ENCODE assay signal across 1 cellular context in the genomic region with DNA sequence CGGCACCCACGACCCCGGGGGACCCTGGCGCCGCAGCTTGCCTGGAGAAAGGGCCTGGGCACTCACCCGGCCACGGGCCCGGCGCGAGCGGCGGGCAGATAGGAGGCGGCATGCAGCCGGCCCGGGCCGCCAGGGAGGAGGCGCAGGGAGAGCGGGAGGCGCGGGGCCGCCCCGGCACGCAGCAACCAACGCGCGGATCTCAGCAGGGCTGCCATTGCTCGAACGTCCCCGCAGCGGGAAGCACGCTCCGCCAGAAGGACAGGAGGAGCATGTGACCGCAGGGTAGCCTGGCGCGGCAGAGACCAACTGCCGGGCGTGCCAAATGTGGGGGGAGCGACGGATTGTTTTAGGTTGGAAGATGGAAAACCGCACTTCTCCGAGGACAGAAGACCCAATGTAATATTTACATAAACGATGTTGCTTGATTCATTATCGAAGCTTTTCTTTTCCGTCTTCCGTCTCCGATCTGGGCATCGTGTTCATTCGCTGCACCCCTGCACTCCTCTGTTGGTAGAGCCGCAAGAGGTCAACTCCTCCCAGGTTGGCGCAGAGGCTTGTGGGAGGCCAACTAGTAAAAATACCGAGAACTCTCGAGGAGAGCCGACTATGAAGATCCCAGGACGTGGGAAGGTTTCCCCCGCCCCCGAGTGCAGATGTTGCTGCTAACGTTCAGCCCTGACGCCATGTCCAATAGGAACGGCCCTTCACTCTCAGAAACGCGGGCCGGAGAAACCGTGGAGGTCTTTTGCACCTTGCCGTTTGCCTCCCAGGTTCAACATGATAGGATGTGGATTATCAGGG.
TF ChIP-seq lines count a peak whose summit lies in the region.

A gene (minus strand): TSS at position 257 of the 801 bp plus-strand sequence. CDS start 42 bp downstream, at position 215.

TF ChIP-seq in HEK293, 187 proteins besides CTCF, POLR2A, EP300 and RAD21 (continued from another document and continues in another):
- TF ChIP-seq, protein P1, sequence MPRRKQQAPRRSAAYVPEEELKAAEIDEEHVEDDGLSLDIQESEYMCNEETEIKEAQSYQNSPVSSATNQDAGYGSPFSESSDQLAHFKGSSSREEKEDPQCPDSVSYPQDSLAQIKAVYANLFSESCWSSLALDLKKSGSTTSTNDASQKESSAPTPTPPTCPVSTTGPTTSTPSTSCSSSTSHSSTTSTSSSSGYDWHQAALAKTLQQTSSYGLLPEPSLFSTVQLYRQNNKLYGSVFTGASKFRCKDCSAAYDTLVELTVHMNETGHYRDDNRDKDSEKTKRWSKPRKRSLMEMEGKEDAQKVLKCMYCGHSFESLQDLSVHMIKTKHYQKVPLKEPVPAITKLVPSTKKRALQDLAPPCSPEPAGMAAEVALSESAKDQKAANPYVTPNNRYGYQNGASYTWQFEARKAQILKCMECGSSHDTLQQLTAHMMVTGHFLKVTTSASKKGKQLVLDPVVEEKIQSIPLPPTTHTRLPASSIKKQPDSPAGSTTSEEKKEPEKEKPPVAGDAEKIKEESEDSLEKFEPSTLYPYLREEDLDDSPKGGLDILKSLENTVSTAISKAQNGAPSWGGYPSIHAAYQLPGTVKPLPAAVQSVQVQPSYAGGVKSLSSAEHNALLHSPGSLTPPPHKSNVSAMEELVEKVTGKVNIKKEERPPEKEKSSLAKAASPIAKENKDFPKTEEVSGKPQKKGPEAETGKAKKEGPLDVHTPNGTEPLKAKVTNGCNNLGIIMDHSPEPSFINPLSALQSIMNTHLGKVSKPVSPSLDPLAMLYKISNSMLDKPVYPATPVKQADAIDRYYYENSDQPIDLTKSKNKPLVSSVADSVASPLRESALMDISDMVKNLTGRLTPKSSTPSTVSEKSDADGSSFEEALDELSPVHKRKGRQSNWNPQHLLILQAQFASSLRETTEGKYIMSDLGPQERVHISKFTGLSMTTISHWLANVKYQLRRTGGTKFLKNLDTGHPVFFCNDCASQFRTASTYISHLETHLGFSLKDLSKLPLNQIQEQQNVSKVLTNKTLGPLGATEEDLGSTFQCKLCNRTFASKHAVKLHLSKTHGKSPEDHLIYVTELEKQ (tag by site-specific recombination; IDR thresholded peaks at IDR 0.05; ENCODE audit: borderline replicate concordance), result no peak
- no peak for TF ChIP-seq ZFP41 (tag by site-specific recombination; IDR thresholded peaks at IDR 0.05; ENCODE audit: borderline replicate concordance)
- no peak for TF ChIP-seq GLIS1 (tag by site-specific recombination; IDR thresholded peaks at IDR 0.05)
- no peak for TF ChIP-seq ZNF239 (tag by site-specific recombination; IDR thresholded peaks at IDR 0.05)
- no peak for TF ChIP-seq ZNF549 (tag by site-specific recombination; IDR thresholded peaks at IDR 0.05)
- no peak for TF ChIP-seq ZNF777 (tag by site-specific recombination; IDR thresholded peaks at IDR 0.05; ENCODE audit: borderline replicate concordance)
- TF ChIP-seq ZNF391 (tag by site-specific recombination; IDR thresholded peaks at IDR 0.05; ENCODE audit: borderline replicate concordance, low read depth), result no peak
- no peak for TF ChIP-seq ZNF248 (tag by site-specific recombination; IDR thresholded peaks at IDR 0.05)
- peak; percentile 29 for TF ChIP-seq SETDB1 (IDR thresholded peaks at IDR 0.05; ENCODE audit: insufficient read length, low read length)
- TF ChIP-seq, protein P2, sequence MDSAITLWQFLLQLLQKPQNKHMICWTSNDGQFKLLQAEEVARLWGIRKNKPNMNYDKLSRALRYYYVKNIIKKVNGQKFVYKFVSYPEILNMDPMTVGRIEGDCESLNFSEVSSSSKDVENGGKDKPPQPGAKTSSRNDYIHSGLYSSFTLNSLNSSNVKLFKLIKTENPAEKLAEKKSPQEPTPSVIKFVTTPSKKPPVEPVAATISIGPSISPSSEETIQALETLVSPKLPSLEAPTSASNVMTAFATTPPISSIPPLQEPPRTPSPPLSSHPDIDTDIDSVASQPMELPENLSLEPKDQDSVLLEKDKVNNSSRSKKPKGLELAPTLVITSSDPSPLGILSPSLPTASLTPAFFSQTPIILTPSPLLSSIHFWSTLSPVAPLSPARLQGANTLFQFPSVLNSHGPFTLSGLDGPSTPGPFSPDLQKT (IDR thresholded peaks at IDR 0.05; ENCODE audit: borderline replicate concordance, low read depth, low read length), result no peak
- no peak for TF ChIP-seq ZNF707 (tag by site-specific recombination; IDR thresholded peaks at IDR 0.05)
- TF ChIP-seq WT1 (tag by site-specific recombination; IDR thresholded peaks at IDR 0.05), result no peak
- no peak for TF ChIP-seq MYNN (tag by site-specific recombination; IDR thresholded peaks at IDR 0.05; ENCODE audit: borderline replicate concordance)
- no peak for TF ChIP-seq ZNF16 (tag by site-specific recombination; IDR thresholded peaks at IDR 0.05; ENCODE audit: low read depth)
- TF ChIP-seq ZEB2 (tag by site-specific recombination; IDR thresholded peaks at IDR 0.05), result 0 out of 2 replicates have a peak, but pooled peaks have one; percentile 47
- no peak for TF ChIP-seq GLI4 (tag by site-specific recombination; IDR thresholded peaks at IDR 0.05)
- TF ChIP-seq, protein P3, sequence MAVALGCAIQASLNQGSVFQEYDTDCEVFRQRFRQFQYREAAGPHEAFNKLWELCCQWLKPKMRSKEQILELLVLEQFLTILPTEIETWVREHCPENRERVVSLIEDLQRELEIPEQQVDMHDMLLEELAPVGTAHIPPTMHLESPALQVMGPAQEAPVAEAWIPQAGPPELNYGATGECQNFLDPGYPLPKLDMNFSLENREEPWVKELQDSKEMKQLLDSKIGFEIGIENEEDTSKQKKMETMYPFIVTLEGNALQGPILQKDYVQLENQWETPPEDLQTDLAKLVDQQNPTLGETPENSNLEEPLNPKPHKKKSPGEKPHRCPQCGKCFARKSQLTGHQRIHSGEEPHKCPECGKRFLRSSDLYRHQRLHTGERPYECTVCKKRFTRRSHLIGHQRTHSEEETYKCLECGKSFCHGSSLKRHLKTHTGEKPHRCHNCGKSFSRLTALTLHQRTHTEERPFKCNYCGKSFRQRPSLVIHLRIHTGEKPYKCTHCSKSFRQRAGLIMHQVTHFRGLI (tag by site-specific recombination; IDR thresholded peaks at IDR 0.05), result no peak
- TF ChIP-seq, protein P4, sequence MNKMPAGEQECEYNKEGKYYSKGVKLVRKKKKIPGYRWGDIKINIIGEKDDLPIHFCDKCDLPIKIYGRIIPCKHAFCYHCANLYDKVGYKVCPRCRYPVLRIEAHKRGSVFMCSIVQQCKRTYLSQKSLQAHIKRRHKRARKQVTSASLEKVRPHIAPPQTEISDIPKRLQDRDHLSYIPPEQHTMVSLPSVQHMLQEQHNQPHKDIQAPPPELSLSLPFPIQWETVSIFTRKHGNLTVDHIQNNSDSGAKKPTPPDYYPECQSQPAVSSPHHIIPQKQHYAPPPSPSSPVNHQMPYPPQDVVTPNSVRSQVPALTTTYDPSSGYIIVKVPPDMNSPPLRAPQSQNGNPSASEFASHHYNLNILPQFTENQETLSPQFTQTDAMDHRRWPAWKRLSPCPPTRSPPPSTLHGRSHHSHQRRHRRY (tag by site-specific recombination; IDR thresholded peaks at IDR 0.05), result no peak
- TF ChIP-seq ZNF426 (tag by site-specific recombination; IDR thresholded peaks at IDR 0.05), result no peak
- TF ChIP-seq ZNF677 (tag by site-specific recombination; IDR thresholded peaks at IDR 0.05), result no peak
- TF ChIP-seq ZBTB21 (tag by site-specific recombination; IDR thresholded peaks at IDR 0.05), result no peak
- peak; percentile 46; the same call in 1 of the 2 replicates for TF ChIP-seq ZNF335 (tag by site-specific recombination; conservative IDR thresholded peaks at IDR 0.05)
- TF ChIP-seq ZNF350 (tag by site-specific recombination; IDR thresholded peaks at IDR 0.05), result no peak
- TF ChIP-seq, protein P5, sequence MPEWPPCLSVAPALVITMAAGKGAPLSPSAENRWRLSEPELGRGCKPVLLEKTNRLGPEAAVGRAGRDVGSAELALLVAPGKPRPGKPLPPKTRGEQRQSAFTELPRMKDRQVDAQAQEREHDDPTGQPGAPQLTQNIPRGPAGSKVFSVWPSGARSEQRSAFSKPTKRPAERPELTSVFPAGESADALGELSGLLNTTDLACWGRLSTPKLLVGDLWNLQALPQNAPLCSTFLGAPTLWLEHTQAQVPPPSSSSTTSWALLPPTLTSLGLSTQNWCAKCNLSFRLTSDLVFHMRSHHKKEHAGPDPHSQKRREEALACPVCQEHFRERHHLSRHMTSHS (tag by site-specific recombination; IDR thresholded peaks at IDR 0.05), result no peak
- TF ChIP-seq ZBTB48 (tag by site-specific recombination; IDR thresholded peaks at IDR 0.05), result no peak
- TF ChIP-seq ZNF530 (tag by site-specific recombination; IDR thresholded peaks at IDR 0.05; ENCODE audit: low read depth), result no peak
- TF ChIP-seq ZNF514 (tag by site-specific recombination; IDR thresholded peaks at IDR 0.05), result no peak
- TF ChIP-seq KLF8 (tag by site-specific recombination; IDR thresholded peaks at IDR 0.05), result peak; percentile 44; the same call in 1 of the 2 replicates
- TF ChIP-seq, protein P6, sequence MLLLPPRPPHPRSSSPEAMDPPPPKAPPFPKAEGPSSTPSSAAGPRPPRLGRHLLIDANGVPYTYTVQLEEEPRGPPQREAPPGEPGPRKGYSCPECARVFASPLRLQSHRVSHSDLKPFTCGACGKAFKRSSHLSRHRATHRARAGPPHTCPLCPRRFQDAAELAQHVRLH (tag by site-specific recombination; IDR thresholded peaks at IDR 0.05), result peak; percentile 98
- TF ChIP-seq, protein P7, sequence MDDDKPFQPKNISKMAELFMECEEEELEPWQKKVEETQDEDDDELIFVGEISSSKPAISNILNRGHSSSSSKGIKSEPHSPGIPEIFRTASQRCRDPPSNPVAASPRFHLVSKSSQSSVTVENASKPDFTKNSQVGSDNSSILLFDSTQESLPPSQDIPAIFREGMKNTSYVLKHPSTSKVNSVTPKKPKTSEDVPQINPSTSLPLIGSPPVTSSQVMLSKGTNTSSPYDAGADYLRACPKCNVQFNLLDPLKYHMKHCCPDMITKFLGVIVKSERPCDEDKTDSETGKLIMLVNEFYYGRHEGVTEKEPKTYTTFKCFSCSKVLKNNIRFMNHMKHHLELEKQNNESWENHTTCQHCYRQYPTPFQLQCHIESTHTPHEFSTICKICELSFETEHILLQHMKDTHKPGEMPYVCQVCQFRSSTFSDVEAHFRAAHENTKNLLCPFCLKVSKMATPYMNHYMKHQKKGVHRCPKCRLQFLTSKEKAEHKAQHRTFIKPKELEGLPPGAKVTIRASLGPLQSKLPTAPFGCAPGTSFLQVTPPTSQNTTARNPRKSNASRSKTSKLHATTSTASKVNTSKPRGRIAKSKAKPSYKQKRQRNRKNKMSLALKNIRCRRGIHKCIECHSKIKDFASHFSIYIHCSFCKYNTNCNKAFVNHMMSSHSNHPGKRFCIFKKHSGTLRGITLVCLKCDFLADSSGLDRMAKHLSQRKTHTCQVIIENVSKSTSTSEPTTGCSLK (tag by site-specific recombination; IDR thresholded peaks at IDR 0.05), result no peak
- no peak for TF ChIP-seq ZNF792 (tag by site-specific recombination; IDR thresholded peaks at IDR 0.05)
- no peak for TF ChIP-seq ZNF169 (tag by site-specific recombination; IDR thresholded peaks at IDR 0.05)
- TF ChIP-seq ZNF561 (tag by site-specific recombination; IDR thresholded peaks at IDR 0.05; ENCODE audit: borderline replicate concordance), result 0 out of 2 replicates have a peak, but pooled peaks have one; percentile 20
- TF ChIP-seq ZNF560 (tag by site-specific recombination; IDR thresholded peaks at IDR 0.05; ENCODE audit: borderline replicate concordance), result no peak
- no peak for TF ChIP-seq ZNF555 (tag by site-specific recombination; conservative IDR thresholded peaks at IDR 0.05)
- TF ChIP-seq, protein P8, sequence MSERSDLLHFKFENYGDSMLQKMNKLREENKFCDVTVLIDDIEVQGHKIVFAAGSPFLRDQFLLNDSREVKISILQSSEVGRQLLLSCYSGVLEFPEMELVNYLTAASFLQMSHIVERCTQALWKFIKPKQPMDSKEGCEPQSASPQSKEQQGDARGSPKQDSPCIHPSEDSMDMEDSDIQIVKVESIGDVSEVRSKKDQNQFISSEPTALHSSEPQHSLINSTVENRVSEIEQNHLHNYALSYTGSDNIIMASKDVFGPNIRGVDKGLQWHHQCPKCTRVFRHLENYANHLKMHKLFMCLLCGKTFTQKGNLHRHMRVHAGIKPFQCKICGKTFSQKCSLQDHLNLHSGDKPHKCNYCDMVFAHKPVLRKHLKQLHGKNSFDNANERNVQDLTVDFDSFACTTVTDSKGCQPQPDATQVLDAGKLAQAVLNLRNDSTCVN (tag by site-specific recombination; optimal IDR thresholded peaks at IDR 0.05), result peak; percentile 45
- TF ChIP-seq, protein P9, sequence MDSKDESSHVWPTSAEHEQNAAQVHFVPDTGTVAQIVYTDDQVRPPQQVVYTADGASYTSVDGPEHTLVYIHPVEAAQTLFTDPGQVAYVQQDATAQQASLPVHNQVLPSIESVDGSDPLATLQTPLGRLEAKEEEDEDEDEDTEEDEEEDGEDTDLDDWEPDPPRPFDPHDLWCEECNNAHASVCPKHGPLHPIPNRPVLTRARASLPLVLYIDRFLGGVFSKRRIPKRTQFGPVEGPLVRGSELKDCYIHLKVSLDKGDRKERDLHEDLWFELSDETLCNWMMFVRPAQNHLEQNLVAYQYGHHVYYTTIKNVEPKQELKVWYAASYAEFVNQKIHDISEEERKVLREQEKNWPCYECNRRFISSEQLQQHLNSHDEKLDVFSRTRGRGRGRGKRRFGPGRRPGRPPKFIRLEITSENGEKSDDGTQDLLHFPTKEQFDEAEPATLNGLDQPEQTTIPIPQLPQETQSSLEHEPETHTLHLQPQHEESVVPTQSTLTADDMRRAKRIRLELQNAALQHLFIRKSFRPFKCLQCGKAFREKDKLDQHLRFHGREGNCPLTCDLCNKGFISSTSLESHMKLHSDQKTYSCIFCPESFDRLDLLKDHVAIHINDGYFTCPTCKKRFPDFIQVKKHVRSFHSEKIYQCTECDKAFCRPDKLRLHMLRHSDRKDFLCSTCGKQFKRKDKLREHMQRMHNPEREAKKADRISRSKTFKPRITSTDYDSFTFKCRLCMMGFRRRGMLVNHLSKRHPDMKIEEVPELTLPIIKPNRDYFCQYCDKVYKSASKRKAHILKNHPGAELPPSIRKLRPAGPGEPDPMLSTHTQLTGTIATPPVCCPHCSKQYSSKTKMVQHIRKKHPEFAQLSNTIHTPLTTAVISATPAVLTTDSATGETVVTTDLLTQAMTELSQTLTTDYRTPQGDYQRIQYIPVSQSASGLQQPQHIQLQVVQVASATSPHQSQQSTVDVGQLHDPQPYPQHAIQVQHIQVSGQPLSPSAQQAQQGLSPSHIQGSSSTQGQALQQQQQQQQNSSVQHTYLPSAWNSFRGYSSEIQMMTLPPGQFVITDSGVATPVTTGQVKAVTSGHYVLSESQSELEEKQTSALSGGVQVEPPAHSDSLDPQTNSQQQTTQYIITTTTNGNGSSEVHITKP (tag by site-specific recombination; IDR thresholded peaks at IDR 0.05), result peak; percentile 100
- TF ChIP-seq ZNF132 (tag by site-specific recombination; IDR thresholded peaks at IDR 0.05; ENCODE audit: borderline replicate concordance), result no peak
- no peak for TF ChIP-seq ZNF785 (tag by site-specific recombination; IDR thresholded peaks at IDR 0.05)
- TF ChIP-seq PRDM1 (tag by site-specific recombination; IDR thresholded peaks at IDR 0.05), result no peak
- TF ChIP-seq ZNF596 (tag by site-specific recombination; IDR thresholded peaks at IDR 0.05), result no peak
- no peak for TF ChIP-seq ZNF416 (tag by site-specific recombination; IDR thresholded peaks at IDR 0.05)
- no peak for TF ChIP-seq MZF1 (tag by site-specific recombination; IDR thresholded peaks at IDR 0.05; ENCODE audit: borderline replicate concordance)
- no peak for TF ChIP-seq ZNF202 (tag by site-specific recombination; IDR thresholded peaks at IDR 0.05; ENCODE audit: borderline replicate concordance)
- TF ChIP-seq SCRT1 (tag by site-specific recombination; IDR thresholded peaks at IDR 0.05; ENCODE audit: borderline replicate concordance), result no peak
- no peak for TF ChIP-seq BCL11A (tag by site-specific recombination; IDR thresholded peaks at IDR 0.05; ENCODE audit: low read depth)
- peak; percentile 96 for TF ChIP-seq SP3 (tag by site-specific recombination; IDR thresholded peaks at IDR 0.05)
